ENCODE assay signal across 17 cellular contexts in genomic region chr10:48943096-48943495, GRCh38. TPM values are rescaled to one million over a fixed set of nuclear protein-coding genes. Genes with fewer than 3 reads are reported as not detected.
DNase-seq lines count a peak whose midpoint lies in the region; ATAC-seq and TF ChIP-seq lines count a peak whose summit lies in the region.
"Had no signal": no experiment of that assay in that cellular context is flagged by ENCODE, and none has a peak within 500 bp of the region (broad histone marks: within the 10 kb centered on the region; RNA-seq: fewer than 3 reads in every experiment).

No MANE protein-coding gene starts in this region.

- no peak overlapping the region for H3K4me2 ChIP-seq in H9 (ENCODE audit: insufficient read depth, insufficient read length, low read length)
- H3K4me2 ChIP-seq: A549 had no signal

- H3K9me3 Mint-ChIP-seq in H9 (no peaks in the 10 kb centered on the region), endodermal cell (no peaks in the 10 kb centered on the region), type B pancreatic cell (no peaks in the 10 kb centered on the region)
- H3K9me3 Mint-ChIP-seq: CD4-positive, alpha-beta T cell had no signal

- H3K27me3 ChIP-seq in H9 (ENCODE audit: insufficient read depth, low read length) = no peaks in the 10 kb centered on the region
- no peaks in the 10 kb centered on the region for H3K27me3 ChIP-seq in endodermal cell (ENCODE audit: control insufficient read depth, insufficient read depth, low read length, poor library complexity, severe bottlenecking)
- H3K27me3 ChIP-seq: BE2C had no signal

- no peak overlapping the region for H2BK120ac ChIP-seq in H9 (ENCODE audit: low read depth, low read length, poor library complexity, severe bottlenecking)

- H3K4me1 ChIP-seq in H9 (ENCODE audit: insufficient read depth, low read length) = no peaks in the 10 kb centered on the region
- H3K4me1 ChIP-seq in endodermal cell (ENCODE audit: control insufficient read depth, insufficient read depth, low read length) = no peaks in the 10 kb centered on the region
- H3K4me1 ChIP-seq: A549, BE2C had no signal

- H3K23me2 ChIP-seq in H9 (ENCODE audit: insufficient read length, low read depth, low read length, poor library complexity, severe bottlenecking) = peaks cover 3% of the 10 kb centered on the region

- H3K23ac ChIP-seq in H9 (ENCODE audit: insufficient read length, low read depth, low read length) = no peak overlapping the region

- no peak overlapping the region for H2BK20ac ChIP-seq in H9 (ENCODE audit: low read depth, low read length, poor library complexity, severe bottlenecking)

- H3K27ac ChIP-seq in H9 (ENCODE audit: insufficient read length, low read depth, low read length) = no peak overlapping the region
- H3K27ac ChIP-seq in endodermal cell (ENCODE audit: low read depth, low read length) = no peak overlapping the region
- H3K27ac ChIP-seq: 22Rv1, A549, GM23248 had no signal

- no peaks in the 10 kb centered on the region for H4K20me1 ChIP-seq in H9 (ENCODE audit: control insufficient read depth, insufficient read depth, insufficient read length)

- no peak for TF ChIP-seq CTCF in H9 (conservative IDR thresholded peaks at IDR 0.05)
- no peak for TF ChIP-seq CTCF in endodermal cell (conservative IDR thresholded peaks at IDR 0.05)
- no peak for TF ChIP-seq CTCF in type B pancreatic cell (conservative IDR thresholded peaks at IDR 0.05)

- H3K4me1 Mint-ChIP-seq in H9 = peaks cover 3 to 8% of the 10 kb centered on the region in 2 experiments; a peak in 3 of 4 replicates
- peaks cover 3% of the 10 kb centered on the region for H3K4me1 Mint-ChIP-seq in endodermal cell
- peaks cover 9% of the 10 kb centered on the region for H3K4me1 Mint-ChIP-seq in type B pancreatic cell (ENCODE audit: unreplicated experiment)

- no peak overlapping the region for H2BK5ac ChIP-seq in H9 (ENCODE audit: insufficient read length, low read length)

- H3K56ac ChIP-seq in H9 (ENCODE audit: insufficient read length, low read depth, low read length) = peak overlapping the region; percentile 40

- H3K9me3 ChIP-seq in H9 (ENCODE audit: control insufficient read depth, low read depth, low read length) (no peaks in the 10 kb centered on the region), endodermal cell (ENCODE audit: control insufficient read depth, low read length) (no peaks in the 10 kb centered on the region)
- H3K9me3 ChIP-seq: A549, BE2C, Caco-2 had no signal

- H4K5ac ChIP-seq in H9 (ENCODE audit: insufficient read length, low read depth, low read length) = no peak overlapping the region

- no peak overlapping the region for H3K4ac ChIP-seq in H9 (ENCODE audit: low read depth, low read length)

- H3K27ac Mint-ChIP-seq in H9 (0 out of 7 replicates have a peak overlapping the region, but pooled peaks of 1 of the 3 experiments have one; percentile 44), endodermal cell (no peak overlapping the region), type B pancreatic cell (no peak overlapping the region)
- H3K27ac Mint-ChIP-seq: CD4-positive, alpha-beta T cell had no signal

- H3K36me3 Mint-ChIP-seq in H9 (ENCODE audit: insufficient read depth in 1 of 3, low read depth in 3 of 3) = no peaks in the 10 kb centered on the region
- no peaks in the 10 kb centered on the region for H3K36me3 Mint-ChIP-seq in endodermal cell (ENCODE audit: low read depth)
- no peaks in the 10 kb centered on the region for H3K36me3 Mint-ChIP-seq in type B pancreatic cell

- no peak overlapping the region for H3K14ac ChIP-seq in H9 (ENCODE audit: insufficient read depth, low read length)

- ATAC-seq in GM18868 (IDR thresholded peaks at IDR 0.05; ENCODE audit: unreplicated experiment) = no peak
- ATAC-seq: A549 had no signal

- H3K27me3 Mint-ChIP-seq in H9 (ENCODE audit: low read depth) = peaks cover 4% of the 10 kb centered on the region; the same call in 1 of the 2 replicates
- H3K27me3 Mint-ChIP-seq in endodermal cell (ENCODE audit: insufficient read depth) = peaks cover 2% of the 10 kb centered on the region
- H3K27me3 Mint-ChIP-seq in type B pancreatic cell = peaks cover 7% of the 10 kb centered on the region
- H3K27me3 Mint-ChIP-seq: CD4-positive, alpha-beta T cell had no signal

- no peak overlapping the region for H4K91ac ChIP-seq in H9 (ENCODE audit: insufficient read length, low read depth, low read length)

- H4K8ac ChIP-seq in H9 (replicated peaks; ENCODE audit: insufficient read length, low read depth, low read length) = no peak overlapping the region

- no peak overlapping the region for H3K4me3 ChIP-seq in endodermal cell (ENCODE audit: low read length)
- H3K4me3 ChIP-seq: A549, GM23248 had no signal

- H3K36me3 ChIP-seq in endodermal cell (ENCODE audit: control insufficient read depth, insufficient read depth, low read length) = no peaks in the 10 kb centered on the region
- H3K36me3 ChIP-seq: BE2C had no signal

- H2AFZ ChIP-seq in H9 (ENCODE audit: low read length) = no peak overlapping the region
- H2AFZ ChIP-seq: GM23248 had no signal

- no CpG with 5 or more reads among the region's 10 CpGs for WGBS in H9 (ENCODE audit: extremely low coverage, insufficient read length, low lambda C conversion rate)
- 92 to 97% methylated on average over 6 to 10 of the region's 10 CpGs for WGBS in endodermal cell (ENCODE audit: insufficient coverage in 1 of 2, insufficient read length in 1 of 2), 2 experiments

- H3K18ac ChIP-seq in H9 (ENCODE audit: insufficient read length, low read depth, low read length) = no peak overlapping the region

- DNase-seq in activated CD8-positive, alpha-beta memory T cell treated with anti-CD3 and anti-CD28 coated beads for 24 hours = peak; percentile 7
- DNase-seq in activated CD8-positive, alpha-beta memory T cell treated with anti-CD3 and anti-CD28 coated beads, Interleukin-2, amount 50 U/mL, for 4 hours = no peak
- DNase-seq in H9 (no peak), endodermal cell (peak; percentile 19), type B pancreatic cell (ENCODE audit: extremely low spot score, unreplicated experiment) (peak; percentile 34), RPMI8226 (no peak)
- DNase-seq: BE2C; C1 segment of cervical spinal cord; Caco-2; CD4-positive, alpha-beta T cell; GM23248; HCEC 1CT had no signal

- H2AK5ac ChIP-seq in H9 (ENCODE audit: insufficient read length, low read length) = no peak overlapping the region

- H3K4me3 Mint-ChIP-seq in H9 (peak overlapping the region in 1 of 2 experiments; percentile 42; a peak in 1 of 5 replicates), endodermal cell (no peak overlapping the region), type B pancreatic cell (no peak overlapping the region)
- H3K4me3 Mint-ChIP-seq: CD4-positive, alpha-beta T cell had no signal

- no peaks in the 10 kb centered on the region for H3K79me2 ChIP-seq in H9 (ENCODE audit: insufficient read depth, low read length)

- no peaks in the 10 kb centered on the region for H3K79me1 ChIP-seq in H9 (ENCODE audit: insufficient read depth, low read depth, low read length, poor library complexity, severe bottlenecking)

- no peak overlapping the region for H3T11ph ChIP-seq in H9 (ENCODE audit: low read length)

- H2BK15ac ChIP-seq in H9 (ENCODE audit: low read depth, low read length) = no peak overlapping the region

- no peak overlapping the region for H2BK12ac ChIP-seq in H9 (ENCODE audit: insufficient read length, low read depth, low read length)

- H3K9ac ChIP-seq in H9 (ENCODE audit: extremely low read depth, insufficient read length, low read length) (no peak overlapping the region), endodermal cell (ENCODE audit: extremely low read depth, low read length, poor library complexity, severe bottlenecking) (no peak overlapping the region)
- H3K9ac ChIP-seq: GM23248 had no signal

RNA-seq across cellular contexts. Expression of gene LRRC18, which starts 3.5 kb away (rescaled TPM):
- not detected in 2 replicates for total RNA-seq in H9 (2021)
- total RNA-seq in endodermal cell = not detected
- polyA plus RNA-seq in endodermal cell (2013, experiment 1 of 2) = not detected
- not detected for polyA plus RNA-seq in endodermal cell (2013, experiment 2 of 2)
- not detected in 2 replicates for total RNA-seq in type B pancreatic cell (ENCODE audit: low replicate concordance)
- total RNA-seq: Caco-2; CD4-positive, alpha-beta T cell; GM23248; HT-29 had no signal
- polyA plus RNA-seq: A549, AG04450, GM23248 had no signal

Comparison
In these comparisons a context has a peak if more than half of its experiments do, and no peak if none do; other contexts are left out.
1. DNase-seq: peak in activated CD8-positive, alpha-beta memory T cell treated with anti-CD3 and anti-CD28 coated beads for 24 hours (single experiment), endodermal cell (single experiment) and type B pancreatic cell (single experiment); none in activated CD8-positive, alpha-beta memory T cell treated with anti-CD3 and anti-CD28 coated beads, Interleukin-2, amount 50 U/mL, for 4 hours (single experiment), H9 (single experiment) and RPMI8226 (single experiment).